8 cellular contexts compared by ENCODE assay signal in genomic region chr19:45902651-45903625, GRCh38. TPM values are rescaled to one million over a fixed set of nuclear protein-coding genes. Genes with fewer than 3 reads are reported as not detected.
DNase-seq lines count a peak whose midpoint lies in the region; ATAC-seq and TF ChIP-seq lines count a peak whose summit lies in the region.

No MANE protein-coding gene starts in this region.

- POLR2A ChIA-PET in activated CD4-positive, alpha-beta T cell treated with anti-CD3 and anti-CD28 coated beads, Interleukin-2, amount 10 ng/mL, durations not matched to agents 7 days and 5 days (lab: Charles Lee): interaction anchor here (0.9 to 1.1 kb wide), 2 partner anchors 17 to 93 kb away, joined by 3 to 4 read pairs; partner anchors contain the start of genes CCDC61 and IRF2BP1

- H3K4me3 ChIP-seq in left lung: peak overlapping the region; percentile 57 to 76

- no peaks in the 10 kb centered on the region for H3K27me3 ChIP-seq in left lung

- TF ChIP-seq CTCF in C4-2B (conservative IDR thresholded peaks at IDR 0.05) (no peak), left lung (IDR thresholded peaks at IDR 0.05) (no peak)

- H3K27ac Mint-ChIP-seq in activated CD4-positive, alpha-beta T cell treated with anti-CD3 and anti-CD28 coated beads, Interleukin-2, amount 10 ng/mL, durations not matched to agents 7 days and 5 days: peak overlapping the region; percentile 89

- intact Hi-C loops in left lung (cut with DNase I): no loop called here

- H3K36me3 Mint-ChIP-seq in activated CD4-positive, alpha-beta T cell treated with anti-CD3 and anti-CD28 coated beads, Interleukin-2, amount 10 ng/mL, durations not matched to agents 7 days and 5 days (ENCODE audit: low read depth): peaks cover 21% of the 10 kb centered on the region

- H3K4me1 Mint-ChIP-seq in activated CD4-positive, alpha-beta T cell treated with anti-CD3 and anti-CD28 coated beads, Interleukin-2, amount 10 ng/mL, durations not matched to agents 7 days and 5 days: peaks cover 25% of the 10 kb centered on the region

- peaks cover 3% of the 10 kb centered on the region for H3K27me3 Mint-ChIP-seq in activated CD4-positive, alpha-beta T cell treated with anti-CD3 and anti-CD28 coated beads, Interleukin-2, amount 10 ng/mL, durations not matched to agents 7 days and 5 days

- peak; percentile 85 for ATAC-seq in GM19351 (IDR thresholded peaks at IDR 0.05; ENCODE audit: unreplicated experiment)
- ATAC-seq in HG03520 (IDR thresholded peaks at IDR 0.05; ENCODE audit: unreplicated experiment): peak; percentile 76
- peak; percentile 96 for ATAC-seq in left lung

- no peaks in the 10 kb centered on the region for H3K9me3 ChIP-seq in left lung

- H3K36me3 ChIP-seq in left lung: peaks cover 0 to 16% of the 10 kb centered on the region in 2 donors

- CTCF ChIA-PET in activated CD4-positive, alpha-beta T cell treated with anti-CD3 and anti-CD28 coated beads, Interleukin-2, amount 10 ng/mL, durations not matched to agents 7 days and 5 days (lab: Charles Lee): interaction anchor here (0.6 to 2.4 kb wide), 8 partner anchors 11 to 134 kb away, joined by 3 to 9 read pairs (median 4); partner anchors contain the start of genes FOXA3, SIX5 and SYMPK

- no peaks in the 10 kb centered on the region for H3K9me3 Mint-ChIP-seq in activated CD4-positive, alpha-beta T cell treated with anti-CD3 and anti-CD28 coated beads, Interleukin-2, amount 10 ng/mL, durations not matched to agents 7 days and 5 days

- H3K4me1 ChIP-seq in left lung: peaks cover 11 to 20% of the 10 kb centered on the region in 2 donors

- DNase-seq in NCI-H526 treated with DMSO at 0.1 percent for 48 hours (lab: John Stamatoyannopoulos, UW): peak; percentile 92
- DNase-seq in activated CD4-positive, alpha-beta T cell treated with anti-CD3 and anti-CD28 coated beads, Interleukin-2, amount 10 ng/mL, durations not matched to agents 7 days and 5 days: peak; percentile 99
- DNase-seq in dedifferentiated amniotic fluid mesenchymal stem cell (ENCODE audit: extremely low spot score): peak; percentile 92
- DNase-seq in left lung: peak; percentile 98 to 100
- DNase-seq in stimulated activated CD4-positive, alpha-beta T cell treated with anti-CD3 and anti-CD28 coated beads, Interleukin-2, amount 100 ng/mL, for 4 hours (ENCODE audit: low read depth): peak; percentile 99

- peak overlapping the region; percentile 70 for H3K27ac ChIP-seq in C4-2B
- H3K27ac ChIP-seq in left lung: peak overlapping the region; percentile 43 to 85

- H3K4me3 Mint-ChIP-seq in activated CD4-positive, alpha-beta T cell treated with anti-CD3 and anti-CD28 coated beads, Interleukin-2, amount 10 ng/mL, durations not matched to agents 7 days and 5 days: peak overlapping the region; percentile 89

RNA-seq across cellular contexts. Expression of gene MYPOP, which starts 0.5 kb away (rescaled TPM):
- total RNA-seq in activated CD4-positive, alpha-beta T cell treated with anti-CD3 and anti-CD28 coated beads, Interleukin-2, amount 10 ng/mL, durations not matched to agents 7 days and 5 days: 10 to 100 TPM in 1 of 2 experiments, 1 to 10 TPM in 1; 9.7 to 11.4 TPM
- 1 to 10 TPM; 7.2 to 8.7 TPM for total RNA-seq in left lung

RNA-seq across cellular contexts. Expression of gene NANOS2, which starts 11.6 kb away (rescaled TPM):
- total RNA-seq in activated CD4-positive, alpha-beta T cell treated with anti-CD3 and anti-CD28 coated beads, Interleukin-2, amount 10 ng/mL, durations not matched to agents 7 days and 5 days: not detected
- not detected for total RNA-seq in left lung

RNA-seq across cellular contexts. Expression of gene IRF2BP1, which starts 17.0 kb away (rescaled TPM):
- total RNA-seq in activated CD4-positive, alpha-beta T cell treated with anti-CD3 and anti-CD28 coated beads, Interleukin-2, amount 10 ng/mL, durations not matched to agents 7 days and 5 days: 10 to 100 TPM; 17.5 to 19.1 TPM
- total RNA-seq in left lung: 10 to 100 TPM; 18.0 to 20.3 TPM

RNA-seq across cellular contexts. Expression of gene FOXA3, which starts 38.8 kb away (rescaled TPM):
- not detected for total RNA-seq in activated CD4-positive, alpha-beta T cell treated with anti-CD3 and anti-CD28 coated beads, Interleukin-2, amount 10 ng/mL, durations not matched to agents 7 days and 5 days
- total RNA-seq in left lung: 1 to 10 TPM in 1 of 2 donors, under 1 TPM in 1; 0.45 to 1.6 TPM

RNA-seq across cellular contexts. Expression of gene SYMPK, which starts 40.0 kb away (rescaled TPM):
- total RNA-seq in activated CD4-positive, alpha-beta T cell treated with anti-CD3 and anti-CD28 coated beads, Interleukin-2, amount 10 ng/mL, durations not matched to agents 7 days and 5 days: 10 to 100 TPM; 91.0 to 98.0 TPM
- total RNA-seq in left lung: 10 to 100 TPM; 69.0 to 69.3 TPM

Comparison
In these comparisons a context has a peak if more than half of its experiments do, and no peak if none do; other contexts are left out.
1. Peak in every context shown above with its lines: DNase-seq, ATAC-seq, H3K4me3 ChIP-seq and H3K27ac ChIP-seq.